ENCODE assay signal across 8 cellular contexts in the genomic region with DNA sequence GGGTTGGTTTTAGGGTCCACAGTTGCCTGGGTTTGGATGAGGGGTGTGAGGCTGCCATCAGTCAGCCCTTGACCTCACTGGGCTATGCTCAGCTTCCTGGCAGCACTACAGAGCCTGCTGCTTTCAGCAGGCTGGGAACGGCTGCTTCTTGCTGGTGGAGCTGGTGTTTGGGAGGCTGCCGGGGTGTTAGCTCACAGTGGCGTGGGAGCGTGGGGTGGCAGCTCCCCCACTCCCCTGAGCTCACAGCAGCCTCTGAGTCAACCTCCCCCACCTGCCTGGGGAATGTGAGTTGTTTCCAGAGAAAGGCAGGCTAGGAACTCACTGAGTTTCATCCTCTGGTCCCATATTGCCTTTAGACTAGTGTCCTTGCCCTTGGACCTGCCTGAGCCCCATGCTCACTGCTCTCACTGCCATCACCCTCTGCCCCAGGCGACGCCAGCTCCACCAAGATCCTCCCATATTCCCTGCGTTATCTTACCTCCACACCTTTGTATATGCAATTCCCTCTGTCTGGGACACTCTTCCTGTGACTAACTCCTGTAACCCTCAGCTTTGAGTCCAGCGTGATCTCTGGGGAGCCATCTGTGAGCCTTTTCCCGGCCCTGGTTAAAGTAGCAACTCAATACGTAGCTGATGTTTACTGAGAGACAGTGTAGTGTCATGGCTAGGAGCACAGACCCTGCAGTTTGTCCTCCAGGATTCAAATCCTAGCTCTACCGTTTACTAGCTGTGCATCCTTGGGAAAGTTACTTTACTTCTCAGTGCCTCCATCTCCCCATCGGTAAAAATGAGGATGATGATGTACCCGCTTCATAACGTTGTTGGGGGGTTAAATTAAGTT.
DNase-seq lines count a peak whose midpoint lies in the region.

No MANE protein-coding gene starts in this region.

- peak overlapping the region; percentile 1 for H3K27ac ChIP-seq in duodenal mucosa (ENCODE audit: low read depth, low read length)

- peak overlapping the region in 1 of 2 donors; percentile 6 for H3K9ac ChIP-seq in duodenal mucosa (ENCODE audit: low read depth in 1 of 2, low read length in 2 of 2)

- no peak overlapping the region for H3K4me3 ChIP-seq in duodenal mucosa (ENCODE audit: low read depth in 1 of 2, low read length in 2 of 2)

- peaks cover 14 to 15% of the 10 kb centered on the region in 2 donors for H3K4me1 ChIP-seq in duodenal mucosa (ENCODE audit: control insufficient read depth in 1 of 2, insufficient read depth in 2 of 2, low read length in 2 of 2)

- H3K27me3 ChIP-seq in duodenal mucosa (ENCODE audit: control insufficient read depth in 1 of 2, insufficient read depth in 2 of 2, low read length in 2 of 2): no peaks in the 10 kb centered on the region

- H3K9me3 ChIP-seq in duodenal mucosa (ENCODE audit: control insufficient read depth in 1 of 2, low read length in 2 of 2): no peaks in the 10 kb centered on the region

- H3K36me3 ChIP-seq in duodenal mucosa (ENCODE audit: control insufficient read depth in 1 of 2, insufficient read depth in 2 of 2, low read length in 2 of 2): no peaks in the 10 kb centered on the region

- DNase-seq in GM04503 (ENCODE audit: low read depth): peak; percentile 3
- peak; percentile 33 for DNase-seq in activated CD4-positive, alpha-beta T cell treated with anti-CD3 and anti-CD28 coated beads, Interleukin-2, amount 50 U/mL, for 1 hour
- peak; percentile 46 for DNase-seq in stimulated activated CD4-positive, alpha-beta T cell treated with anti-CD3 and anti-CD28 coated beads, Interleukin-12 subunit alpha, Interleukin-12 subunit beta, amount 100 ng/mL, for 4 hours
- no peak for DNase-seq in medulla oblongata (ENCODE audit: extremely low spot score)
- no peak for DNase-seq in OCI-M1 (lab: John Stamatoyannopoulos, UW)
- DNase-seq in NOMO-1 treated with DMSO at 0.1 percent for 48 hours (lab: John Stamatoyannopoulos, UW; ENCODE audit: unreplicated experiment): no peak
- DNase-seq in activated CD4-positive, CD25-positive, alpha-beta regulatory T cell (lab: John Stamatoyannopoulos, UW): no peak

Comparison
In these comparisons a context has a peak if more than half of its experiments do, and no peak if none do; other contexts are left out.
1. DNase-seq: peak in GM04503 (single experiment), activated CD4-positive, alpha-beta T cell treated with anti-CD3 and anti-CD28 coated beads, Interleukin-2, amount 50 U/mL, for 1 hour (single experiment) and stimulated activated CD4-positive, alpha-beta T cell treated with anti-CD3 and anti-CD28 coated beads, Interleukin-12 subunit alpha, Interleukin-12 subunit beta, amount 100 ng/mL, for 4 hours (single experiment); none in medulla oblongata (single experiment), OCI-M1 (single experiment), NOMO-1 treated with DMSO at 0.1 percent for 48 hours (single experiment) and activated CD4-positive, CD25-positive, alpha-beta regulatory T cell (0 of 4).